Comparison of ENCODE assay signal across 1 cellular context in the genomic region with DNA sequence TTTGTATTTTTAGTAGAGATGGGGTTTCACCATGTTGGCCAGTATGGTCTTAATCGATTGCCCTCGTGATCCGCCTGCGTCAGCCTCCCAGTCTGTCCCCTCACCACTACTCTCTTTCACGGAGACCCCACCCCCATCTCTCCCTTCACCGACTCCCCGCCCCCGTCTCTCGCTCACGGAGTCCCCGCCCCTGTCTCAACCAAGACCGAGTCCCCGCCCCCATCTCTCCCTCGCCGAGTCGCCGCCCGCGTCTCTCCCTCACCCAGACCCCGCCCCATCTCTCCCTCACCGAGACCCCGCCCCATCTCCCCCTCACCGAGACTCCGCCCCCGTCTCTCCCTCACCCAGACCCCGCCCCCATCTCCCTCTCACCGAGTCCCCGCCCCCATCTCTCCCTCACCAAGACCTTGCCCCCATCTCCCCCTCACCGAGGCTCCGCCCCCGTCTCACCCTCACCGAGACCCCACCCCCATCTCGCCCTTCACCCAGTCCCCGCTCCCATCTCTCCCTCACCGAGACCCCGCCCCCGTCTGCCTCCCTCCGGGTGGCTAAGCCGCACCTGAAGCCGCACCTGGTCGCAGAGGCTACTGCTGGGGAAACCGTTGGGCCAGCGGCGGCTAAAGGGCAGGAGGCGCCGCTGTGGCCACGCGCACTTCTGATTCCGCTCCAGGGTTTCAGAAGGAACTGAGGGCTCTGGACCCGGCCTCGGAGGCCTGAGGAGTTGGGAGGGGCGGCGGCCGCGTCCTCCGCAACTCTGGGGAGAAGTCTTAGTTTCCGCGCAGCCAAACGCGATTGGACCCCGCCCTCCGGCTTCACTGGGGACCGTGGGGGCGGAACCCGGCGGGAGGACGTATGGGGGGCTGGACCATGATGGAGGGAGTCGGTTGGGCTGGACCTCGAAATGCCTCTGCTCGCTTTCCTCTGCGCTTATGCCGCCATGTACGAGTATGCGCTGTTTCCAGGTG.
TF ChIP-seq lines count a peak whose summit lies in the region.

No MANE protein-coding gene starts in this region.

TF ChIP-seq in HepG2, 621 proteins besides CTCF, POLR2A, EP300 and RAD21 (continued from another document):
- TF ChIP-seq KMT2B (CRISPR knock-in tag; IDR thresholded peaks at IDR 0.05) (no peak), ZNF839 (CRISPR knock-in tag; IDR thresholded peaks at IDR 0.05; ENCODE audit: borderline replicate concordance) (no peak), ZNF20 (CRISPR knock-in tag; IDR thresholded peaks at IDR 0.05) (no peak), CHCHD3 (CRISPR knock-in tag; IDR thresholded peaks at IDR 0.05) (no peak), RELA (CRISPR knock-in tag; IDR thresholded peaks at IDR 0.05) (no peak), SOX5 (CRISPR knock-in tag; IDR thresholded peaks at IDR 0.05; ENCODE audit: borderline replicate concordance) (no peak), ZNF274 (CRISPR knock-in tag; IDR thresholded peaks at IDR 0.05) (peak; percentile 35; the same call in 1 of the 2 replicates), HHEX (CRISPR knock-in tag; IDR thresholded peaks at IDR 0.05) (no peak), ZSCAN31 (CRISPR knock-in tag; IDR thresholded peaks at IDR 0.05; ENCODE audit: low read depth) (0 out of 2 replicates have a peak, but pooled peaks have one; percentile 61), BRD4 (CRISPR knock-in tag; IDR thresholded peaks at IDR 0.05) (no peak), HMGA1 (CRISPR knock-in tag; conservative IDR thresholded peaks at IDR 0.05) (no peak), MTF2 (CRISPR knock-in tag; IDR thresholded peaks at IDR 0.05; ENCODE audit: borderline replicate concordance) (no peak), BHLHE40 (IDR thresholded peaks at IDR 0.05; ENCODE audit: low read length) (no peak), DNMT1 (CRISPR knock-in tag; IDR thresholded peaks at IDR 0.05) (no peak), TGIF2 (CRISPR knock-in tag; IDR thresholded peaks at IDR 0.05) (no peak), NRL (CRISPR knock-in tag; IDR thresholded peaks at IDR 0.05; ENCODE audit: borderline replicate concordance) (peak; percentile 27; the same call in 1 of the 2 replicates), ZBTB38 (CRISPR knock-in tag; IDR thresholded peaks at IDR 0.05) (no peak), ZBTB42 (CRISPR knock-in tag; IDR thresholded peaks at IDR 0.05) (no peak), ZBTB34 (CRISPR knock-in tag; IDR thresholded peaks at IDR 0.05) (no peak), ZNF230 (CRISPR knock-in tag; IDR thresholded peaks at IDR 0.05) (no peak), POLR2AphosphoS2 (IDR thresholded peaks at IDR 0.05; ENCODE audit: low read depth, low read length) (no peak), KAT7 (CRISPR knock-in tag; IDR thresholded peaks at IDR 0.05; ENCODE audit: borderline replicate concordance) (no peak), JUN (CRISPR knock-in tag; IDR thresholded peaks at IDR 0.05) (no peak), ATAD3A (CRISPR knock-in tag; IDR thresholded peaks at IDR 0.05) (no peak), THYN1 (CRISPR knock-in tag; IDR thresholded peaks at IDR 0.05; ENCODE audit: borderline replicate concordance, low read depth) (no peak), MEIS2 (CRISPR knock-in tag; IDR thresholded peaks at IDR 0.05) (no peak), ZNF317 (CRISPR knock-in tag; IDR thresholded peaks at IDR 0.05) (no peak), ZNF569 (CRISPR knock-in tag; IDR thresholded peaks at IDR 0.05; ENCODE audit: borderline replicate concordance) (no peak), ARHGAP35 (CRISPR knock-in tag; IDR thresholded peaks at IDR 0.05; ENCODE audit: borderline replicate concordance) (peak; percentile 75; the same call in 1 of the 2 replicates), PITX1 (CRISPR knock-in tag; IDR thresholded peaks at IDR 0.05) (0 out of 2 replicates have a peak, but pooled peaks have one; percentile 19), ZNF891 (CRISPR knock-in tag; IDR thresholded peaks at IDR 0.05) (no peak), IRX3 (CRISPR knock-in tag; IDR thresholded peaks at IDR 0.05; ENCODE audit: borderline replicate concordance, low read depth) (no peak), ZNF253 (CRISPR knock-in tag; IDR thresholded peaks at IDR 0.05; ENCODE audit: borderline replicate concordance) (no peak), RBAK (CRISPR knock-in tag; IDR thresholded peaks at IDR 0.05) (no peak; the same call in 1 of the 2 replicates), HNRNPUL1 (IDR thresholded peaks at IDR 0.05; ENCODE audit: low read depth, low read length) (no peak)
- TF ChIP-seq, protein P1, sequence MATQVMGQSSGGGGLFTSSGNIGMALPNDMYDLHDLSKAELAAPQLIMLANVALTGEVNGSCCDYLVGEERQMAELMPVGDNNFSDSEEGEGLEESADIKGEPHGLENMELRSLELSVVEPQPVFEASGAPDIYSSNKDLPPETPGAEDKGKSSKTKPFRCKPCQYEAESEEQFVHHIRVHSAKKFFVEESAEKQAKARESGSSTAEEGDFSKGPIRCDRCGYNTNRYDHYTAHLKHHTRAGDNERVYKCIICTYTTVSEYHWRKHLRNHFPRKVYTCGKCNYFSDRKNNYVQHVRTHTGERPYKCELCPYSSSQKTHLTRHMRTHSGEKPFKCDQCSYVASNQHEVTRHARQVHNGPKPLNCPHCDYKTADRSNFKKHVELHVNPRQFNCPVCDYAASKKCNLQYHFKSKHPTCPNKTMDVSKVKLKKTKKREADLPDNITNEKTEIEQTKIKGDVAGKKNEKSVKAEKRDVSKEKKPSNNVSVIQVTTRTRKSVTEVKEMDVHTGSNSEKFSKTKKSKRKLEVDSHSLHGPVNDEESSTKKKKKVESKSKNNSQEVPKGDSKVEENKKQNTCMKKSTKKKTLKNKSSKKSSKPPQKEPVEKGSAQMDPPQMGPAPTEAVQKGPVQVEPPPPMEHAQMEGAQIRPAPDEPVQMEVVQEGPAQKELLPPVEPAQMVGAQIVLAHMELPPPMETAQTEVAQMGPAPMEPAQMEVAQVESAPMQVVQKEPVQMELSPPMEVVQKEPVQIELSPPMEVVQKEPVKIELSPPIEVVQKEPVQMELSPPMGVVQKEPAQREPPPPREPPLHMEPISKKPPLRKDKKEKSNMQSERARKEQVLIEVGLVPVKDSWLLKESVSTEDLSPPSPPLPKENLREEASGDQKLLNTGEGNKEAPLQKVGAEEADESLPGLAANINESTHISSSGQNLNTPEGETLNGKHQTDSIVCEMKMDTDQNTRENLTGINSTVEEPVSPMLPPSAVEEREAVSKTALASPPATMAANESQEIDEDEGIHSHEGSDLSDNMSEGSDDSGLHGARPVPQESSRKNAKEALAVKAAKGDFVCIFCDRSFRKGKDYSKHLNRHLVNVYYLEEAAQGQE (IDR thresholded peaks at IDR 0.05; ENCODE audit: borderline replicate concordance in 1 of 2, low read depth in 1 of 2, low read length in 2 of 2) = no peak
- TF ChIP-seq, protein P2, sequence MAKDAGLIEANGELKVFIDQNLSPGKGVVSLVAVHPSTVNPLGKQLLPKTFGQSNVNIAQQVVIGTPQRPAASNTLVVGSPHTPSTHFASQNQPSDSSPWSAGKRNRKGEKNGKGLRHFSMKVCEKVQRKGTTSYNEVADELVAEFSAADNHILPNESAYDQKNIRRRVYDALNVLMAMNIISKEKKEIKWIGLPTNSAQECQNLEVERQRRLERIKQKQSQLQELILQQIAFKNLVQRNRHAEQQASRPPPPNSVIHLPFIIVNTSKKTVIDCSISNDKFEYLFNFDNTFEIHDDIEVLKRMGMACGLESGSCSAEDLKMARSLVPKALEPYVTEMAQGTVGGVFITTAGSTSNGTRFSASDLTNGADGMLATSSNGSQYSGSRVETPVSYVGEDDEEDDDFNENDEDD (CRISPR knock-in tag; IDR thresholded peaks at IDR 0.05; ENCODE audit: borderline replicate concordance) = no peak
